Comparison of ENCODE assay signal across 8 cellular contexts in genomic region chr7:36264123-36264916, GRCh38.
A peak's percentile ranks its signal among the peaks of the same experiment; 100 is the strongest.
DNase-seq lines count a peak whose midpoint lies in the region; ATAC-seq lines count a peak whose summit lies in the region.

No MANE protein-coding gene starts in this region.

- in situ Hi-C loops in KBM-7 (cut with MboI; ENCODE audit: low pct_unique_long_range_greater_than_20kb, low sequenced_read_pairs): no loop called here

- H3K9me3 ChIP-seq in subcutaneous abdominal adipose tissue (ENCODE audit: control insufficient read depth in 5 of 5, low read length in 5 of 5): no peaks in the 10 kb centered on the region

- H3K4me1 ChIP-seq in subcutaneous abdominal adipose tissue (ENCODE audit: control insufficient read depth in 5 of 5, insufficient read depth in 5 of 5, low read length in 5 of 5): peaks cover 12 to 56% (median 54%) of the 10 kb centered on the region in 5 donors

- H3K27me3 ChIP-seq in subcutaneous abdominal adipose tissue (ENCODE audit: control insufficient read depth in 5 of 5, insufficient read depth in 4 of 5, low read length in 5 of 5) (no peaks in the 10 kb centered on the region), H7 (ENCODE audit: control insufficient read depth, insufficient read depth, low read length) (no peaks in the 10 kb centered on the region)

- intact Hi-C loops in Right ventricle myocardium superior (cut with DNase I): no loop called here

- H3K27ac ChIP-seq in subcutaneous abdominal adipose tissue (ENCODE audit: low read depth, low read length): peak overlapping the region; percentile 51

- ATAC-seq in GM21360 (IDR thresholded peaks at IDR 0.05; ENCODE audit: unreplicated experiment): peak; percentile 47
- peak; percentile 36 for ATAC-seq in Right ventricle myocardium superior (ENCODE audit: poor library complexity)

- H3K9ac ChIP-seq in subcutaneous abdominal adipose tissue (ENCODE audit: low read length in 5 of 5): peak overlapping the region in 1 of 5 donors; percentile 7

- H3K36me3 ChIP-seq in subcutaneous abdominal adipose tissue (ENCODE audit: control insufficient read depth in 5 of 5, insufficient read depth in 5 of 5, low read length in 5 of 5) (peaks cover 0 to 11% (median 6%) of the 10 kb centered on the region in 5 donors), H7 (replicated peaks; ENCODE audit: control insufficient read depth, insufficient read depth, low read length) (no peaks in the 10 kb centered on the region)

- peak; percentile 53 for DNase-seq in KBM-7
- peak; percentile 53 for DNase-seq in Right ventricle myocardium superior
- DNase-seq in NCI-H2107 treated with DMSO at 0.1 percent for 48 hours (lab: John Stamatoyannopoulos, UW; ENCODE audit: unreplicated experiment): no peak
- no peak for DNase-seq in H7
- DNase-seq in NCI-H748 treated with DMSO at 0.1 percent for 48 hours (lab: John Stamatoyannopoulos, UW): no peak
- DNase-seq in activated naive CD4-positive, alpha-beta T cell (lab: John Stamatoyannopoulos, UW): no peak

- H3K4me3 ChIP-seq in subcutaneous abdominal adipose tissue (ENCODE audit: low read depth in 1 of 5, low read length in 5 of 5): no peak overlapping the region
- no peak overlapping the region for H3K4me3 ChIP-seq in H7 (ENCODE audit: insufficient read depth, low read depth, low read length)

Comparison
In these comparisons a context has a peak if more than half of its experiments do, and no peak if none do; other contexts are left out.
1. DNase-seq: peak in KBM-7 (single experiment) and Right ventricle myocardium superior (single experiment); none in NCI-H2107 treated with DMSO at 0.1 percent for 48 hours (single experiment), H7 (single experiment), NCI-H748 treated with DMSO at 0.1 percent for 48 hours (single experiment) and activated naive CD4-positive, alpha-beta T cell (0 of 4).